31 cellular contexts compared by ENCODE assay signal in the genomic region with DNA sequence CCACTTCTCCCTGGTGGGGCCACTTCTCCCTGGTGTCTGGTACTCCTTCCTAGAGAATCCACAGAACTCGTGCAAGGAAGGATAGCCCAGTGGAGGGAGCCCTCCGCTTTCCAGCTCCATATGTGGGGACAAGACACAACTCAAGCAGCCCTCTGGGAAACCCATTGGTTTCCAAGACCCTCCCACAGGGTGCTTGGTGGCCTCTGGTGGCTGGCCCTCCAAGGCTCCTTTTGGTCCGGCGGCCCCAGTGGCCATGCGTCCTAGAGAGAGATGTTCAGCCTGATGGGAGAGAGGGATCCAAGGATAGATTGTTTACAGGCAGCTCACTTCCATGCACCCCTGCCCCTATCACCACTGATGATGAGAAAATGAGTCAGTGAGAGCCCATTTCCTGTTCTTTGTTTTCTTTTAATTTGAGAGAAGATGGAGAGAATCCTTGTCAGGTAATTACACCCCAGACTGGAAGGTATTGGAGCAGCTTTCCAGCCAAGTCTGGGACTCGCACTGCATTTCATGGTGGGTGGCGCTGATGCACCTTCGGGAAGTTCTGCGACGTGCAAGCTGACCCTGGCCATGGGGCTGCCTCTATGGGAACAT.
A peak's percentile ranks its signal among the peaks of the same experiment; 100 is the strongest.
DNase-seq lines count a peak whose midpoint lies in the region; ATAC-seq and TF ChIP-seq lines count a peak whose summit lies in the region.
"Had no signal": no experiment of that assay in that cellular context is flagged by ENCODE, and none has a peak within 500 bp of the region (broad histone marks: within the 10 kb centered on the region; RNA-seq: fewer than 3 reads in every experiment).

No MANE protein-coding gene starts in this region.

- H3K27ac Mint-ChIP-seq in T-cell = no peak overlapping the region
- H3K27ac Mint-ChIP-seq: activated CD8-positive, alpha-beta memory T cell treated with anti-CD3 and anti-CD28 coated beads, Interleukin-2, amount 10 ng/mL, durations not matched to agents 7 days and 5 days; activated T-cell treated with anti-CD3 and anti-CD28 coated beads, Interleukin-2, amount 50 U/mL, for 72 hours; effector memory CD8-positive, alpha-beta T cell; stimulated activated naive B cell treated with anti-CD40 and anti-IgM and Interleukin-4, amounts not matched to agents 10 μg/mL and 1 μg/mL and 100 μg/mL, for 72 hours had no signal

- H3K27me3 Mint-ChIP-seq in T-cell = peaks cover 32 to 33% of the 10 kb centered on the region in 2 donors

- no peak for TF ChIP-seq CTCF in RWPE2 (IDR thresholded peaks at IDR 0.05; ENCODE audit: poor library complexity, severe bottlenecking)
- no peak for TF ChIP-seq CTCF in foreskin keratinocyte (conservative IDR thresholded peaks at IDR 0.05)
- no peak for TF ChIP-seq CTCF in Peyer's patch (IDR thresholded peaks at IDR 0.05)

- no peak overlapping the region for H3K4me3 Mint-ChIP-seq in T-cell
- H3K4me3 Mint-ChIP-seq: activated CD8-positive, alpha-beta memory T cell treated with anti-CD3 and anti-CD28 coated beads, Interleukin-2, amount 10 ng/mL, durations not matched to agents 7 days and 5 days; activated T-cell treated with anti-CD3 and anti-CD28 coated beads, Interleukin-2, amount 50 U/mL, for 72 hours; effector memory CD8-positive, alpha-beta T cell; stimulated activated naive B cell treated with anti-CD40 and anti-IgM and Interleukin-4, amounts not matched to agents 10 μg/mL and 1 μg/mL and 100 μg/mL, for 72 hours had no signal

- H3K4me3 ChIP-seq in RWPE2 (ENCODE audit: severe bottlenecking) (no peak overlapping the region), Peyer's patch (no peak overlapping the region)
- H3K4me3 ChIP-seq: breast epithelium, colonic mucosa, prostate gland, suprapubic skin, upper lobe of right lung had no signal

- H3K27ac ChIP-seq in RWPE2 (ENCODE audit: poor library complexity, severe bottlenecking) = no peak overlapping the region
- H3K27ac ChIP-seq in foreskin keratinocyte = peak overlapping the region; percentile 30
- no peak overlapping the region for H3K27ac ChIP-seq in Peyer's patch
- H3K27ac ChIP-seq: breast epithelium, colonic mucosa, neutrophil, prostate gland, suprapubic skin, upper lobe of right lung had no signal

- peaks cover 0 to 6% (median 0%) of the 10 kb centered on the region in 3 donors for H3K9me3 Mint-ChIP-seq in T-cell

- no peak for TF ChIP-seq POLR2A in Peyer's patch (IDR thresholded peaks at IDR 0.05)

- no peaks in the 10 kb centered on the region for H3K36me3 Mint-ChIP-seq in T-cell
- H3K36me3 Mint-ChIP-seq: activated CD8-positive, alpha-beta memory T cell treated with anti-CD3 and anti-CD28 coated beads, Interleukin-2, amount 10 ng/mL, durations not matched to agents 7 days and 5 days; stimulated activated naive B cell treated with anti-CD40 and anti-IgM and Interleukin-4, amounts not matched to agents 10 μg/mL and 1 μg/mL and 100 μg/mL, for 72 hours had no signal

- POLR2A ChIA-PET in T-cell (lab: Charles Lee) = no interaction called here

- DNase-seq in A172 (ENCODE audit: low spot score) = peak; percentile 60
- peak; percentile 49 for DNase-seq in HCEC 1CT
- no peak for DNase-seq in RWPE2 (ENCODE audit: low spot score)
- peak in 1 of 2 donors; percentile 48 for DNase-seq in foreskin keratinocyte
- DNase-seq in retina = no peak
- no peak for DNase-seq in HK-2 (ENCODE audit: unreplicated experiment)
- no peak for DNase-seq in Peyer's patch
- DNase-seq in T-cell = no peak
- DNase-seq: ACHN; activated CD8-positive, alpha-beta memory T cell treated with anti-CD3 and anti-CD28 coated beads, Interleukin-2, amount 10 ng/mL, durations not matched to agents 7 days and 5 days; activated naive CD4-positive, alpha-beta T cell treated with anti-CD3 and anti-CD28 coated beads, Interleukin-2, amount 50 U/mL, for 16 hours; activated T-cell treated with anti-CD3 and anti-CD28 coated beads, Interleukin-2, amount 50 U/mL, for 72 hours; amniotic stem cell; BE2C; colonic mucosa; DMS53; effector memory CD8-positive, alpha-beta T cell; mesendoderm; NCI-H1092 treated with DMSO at 0.1 percent for 48 hours; NCI-H1930; NCI-H774; stimulated activated naive B cell treated with anti-CD40 and anti-IgM and Interleukin-4, amounts not matched to agents 10 μg/mL and 1 μg/mL and 100 μg/mL, for 72 hours; T-helper 9 cell; upper lobe of right lung had no signal

- ATAC-seq in RWPE2 (ENCODE audit: low read depth) (peak; percentile 42; the same call in 1 of the 3 replicates), foreskin keratinocyte (peak; percentile 28), T-cell (replicated peaks in 1 of 4) (no peak)
- ATAC-seq: activated CD8-positive, alpha-beta memory T cell treated with anti-CD3 and anti-CD28 coated beads, Interleukin-2, amount 10 ng/mL, durations not matched to agents 7 days and 5 days; activated T-cell treated with anti-CD3 and anti-CD28 coated beads, Interleukin-2, amount 50 U/mL, for 72 hours; effector memory CD8-positive, alpha-beta T cell; esophagus mucosa; left lobe of liver; Right ventricle myocardium inferior; stimulated activated naive B cell treated with anti-CD40 and anti-IgM and Interleukin-4, amounts not matched to agents 10 μg/mL and 1 μg/mL and 100 μg/mL, for 72 hours; upper lobe of right lung had no signal

- H3K27me3 ChIP-seq in RWPE2 (ENCODE audit: insufficient read depth, poor library complexity, severe bottlenecking) = no peaks in the 10 kb centered on the region
- no peaks in the 10 kb centered on the region for H3K27me3 ChIP-seq in foreskin keratinocyte
- no peaks in the 10 kb centered on the region for H3K27me3 ChIP-seq in Peyer's patch
- H3K27me3 ChIP-seq: BE2C, breast epithelium, colonic mucosa had no signal

- H3K4me1 ChIP-seq in RWPE2 (ENCODE audit: insufficient read depth, poor library complexity, severe bottlenecking) (peaks cover 5% of the 10 kb centered on the region), foreskin keratinocyte (peaks cover 5% of the 10 kb centered on the region), Peyer's patch (no peaks in the 10 kb centered on the region)
- H3K4me1 ChIP-seq: BE2C, breast epithelium, colonic mucosa, prostate gland, suprapubic skin, upper lobe of right lung had no signal

- no peaks in the 10 kb centered on the region for H3K9me3 ChIP-seq in RWPE2 (ENCODE audit: severe bottlenecking)
- H3K9me3 ChIP-seq in Peyer's patch = no peaks in the 10 kb centered on the region
- H3K9me3 ChIP-seq: BE2C, breast epithelium, colonic mucosa, neutrophil, prostate gland, suprapubic skin, upper lobe of right lung had no signal

- H3K36me3 ChIP-seq in RWPE2 (ENCODE audit: low read depth) = no peaks in the 10 kb centered on the region
- no peaks in the 10 kb centered on the region for H3K36me3 ChIP-seq in Peyer's patch
- H3K36me3 ChIP-seq: BE2C, breast epithelium, colonic mucosa, neutrophil, prostate gland, suprapubic skin, upper lobe of right lung had no signal

- no peaks in the 10 kb centered on the region for H3K4me1 Mint-ChIP-seq in T-cell
- H3K4me1 Mint-ChIP-seq: activated CD8-positive, alpha-beta memory T cell treated with anti-CD3 and anti-CD28 coated beads, Interleukin-2, amount 10 ng/mL, durations not matched to agents 7 days and 5 days; stimulated activated naive B cell treated with anti-CD40 and anti-IgM and Interleukin-4, amounts not matched to agents 10 μg/mL and 1 μg/mL and 100 μg/mL, for 72 hours had no signal

- CTCF ChIA-PET in T-cell (lab: Charles Lee) = interaction anchor here in 1 of 2 donors (0.6 kb wide), 1 partner anchor 72 kb away, joined by 4 read pairs; no protein-coding TSS in a partner anchor

Comparison
In these comparisons a context has a peak if more than half of its experiments do, and no peak if none do; other contexts are left out.
1. DNase-seq: peak in A172 (single experiment) and HCEC 1CT (single experiment); none in RWPE2 (single experiment), retina (single experiment), HK-2 (single experiment), Peyer's patch (0 of 3) and T-cell (0 of 34).
2. ATAC-seq: peak in RWPE2 (single experiment) and foreskin keratinocyte (single experiment); none in T-cell (0 of 4).